Comparison of ENCODE assay signal across 8 cellular contexts in genomic region chr6:53359088-53359842, GRCh38. TPM values are rescaled to one million over a fixed set of nuclear protein-coding genes. Genes with fewer than 3 reads are reported as not detected.
DNase-seq lines count a peak whose midpoint lies in the region; ATAC-seq and TF ChIP-seq lines count a peak whose summit lies in the region.

No MANE protein-coding gene starts in this region.

- H3K36me3 ChIP-seq in BLaER1 treated with 17β-estradiol and CSF1 and Interleukin-3, amounts not matched to agents 10 nM and 100 nM = peaks cover 0 to 5% (median 0%) of the 10 kb centered on the region in 11 experiments; a peak in 1 of 22 replicates
- H3K36me3 ChIP-seq in left lung = no peaks in the 10 kb centered on the region

- TF ChIP-seq CTCF in left lung (IDR thresholded peaks at IDR 0.05) = no peak

- ATAC-seq in HG03442 (IDR thresholded peaks at IDR 0.05; ENCODE audit: unreplicated experiment) (peak; percentile 92), left lung (peak; percentile 93)

- peaks cover 8 to 21% (median 16%) of the 10 kb centered on the region in 11 experiments; a peak in 21 of 22 replicates for H3K9me3 ChIP-seq in BLaER1 treated with 17β-estradiol and CSF1 and Interleukin-3, amounts not matched to agents 10 nM and 100 nM (replicated peaks in 1 of 11)
- H3K9me3 ChIP-seq in left lung = no peaks in the 10 kb centered on the region

- intact Hi-C loops in left lung (cut with DNase I) = no loop called here

- H3K4me3 ChIP-seq in BLaER1 treated with 17β-estradiol and CSF1 and Interleukin-3, amounts not matched to agents 10 nM and 100 nM = peak overlapping the region; percentile 60 to 75 (median 64)
- peak overlapping the region; percentile 45 to 65 for H3K4me3 ChIP-seq in left lung

- H3K4me1 ChIP-seq in BLaER1 treated with 17β-estradiol and CSF1 and Interleukin-3, amounts not matched to agents 10 nM and 100 nM = peaks cover 26 to 50% (median 45%) of the 10 kb centered on the region in 10 experiments
- peaks cover 11 to 22% of the 10 kb centered on the region in 2 donors for H3K4me1 ChIP-seq in left lung

- H3K4me2 ChIP-seq in BLaER1 treated with 17β-estradiol and CSF1 and Interleukin-3, amounts not matched to agents 10 nM and 100 nM = peak overlapping the region; percentile 72 to 98 (median 89)

- peak overlapping the region; percentile 91 to 99 (median 97) for H3K27ac ChIP-seq in BLaER1 treated with 17β-estradiol and CSF1 and Interleukin-3, amounts not matched to agents 10 nM and 100 nM
- peak overlapping the region; percentile 94 to 95 for H3K27ac ChIP-seq in left lung

- no peaks in the 10 kb centered on the region for H4K20me1 ChIP-seq in BLaER1 treated with 17β-estradiol and CSF1 and Interleukin-3, amounts not matched to agents 10 nM and 100 nM

- H3K27me3 ChIP-seq in BLaER1 treated with 17β-estradiol and CSF1 and Interleukin-3, amounts not matched to agents 10 nM and 100 nM = no peaks in the 10 kb centered on the region
- no peaks in the 10 kb centered on the region for H3K27me3 ChIP-seq in left lung

- DNase-seq in GM19240 (ENCODE audit: insufficient read length, low spot score) = peak; percentile 93
- DNase-seq in NCI-H526 (lab: John Stamatoyannopoulos, UW) = peak; percentile 78 to 94
- DNase-seq in activated CD4-positive, alpha-beta T cell treated with anti-CD3 and anti-CD28 coated beads, Interleukin-2, amount 50 U/mL, for 1 hour = peak; percentile 87
- peak; percentile 92 for DNase-seq in dedifferentiated amniotic fluid mesenchymal stem cell (ENCODE audit: extremely low spot score)
- DNase-seq in left lung = peak; percentile 96 to 99
- peak; percentile 90 for DNase-seq in stimulated activated CD4-positive, alpha-beta T cell treated with anti-CD3 and anti-CD28 coated beads, Interleukin-2, amount 100 ng/mL, for 24 hours

- H3K9ac ChIP-seq in BLaER1 treated with 17β-estradiol and CSF1 and Interleukin-3, amounts not matched to agents 10 nM and 100 nM = peak overlapping the region; percentile 82 to 98 (median 95)

RNA-seq across cellular contexts. Expression of gene ELOVL5, which starts 10.5 kb away (rescaled TPM):
- 100 to 1,000 TPM; 127 to 132 TPM for total RNA-seq in left lung

Comparison
In these comparisons a context has a peak if more than half of its experiments do, and no peak if none do; other contexts are left out.
1. Peak in every context shown above with its lines: DNase-seq, ATAC-seq, H3K4me3 ChIP-seq and H3K27ac ChIP-seq.